ENCODE assay signal across 1 cellular context in genomic region chr5:36778336-36778735, GRCh38.
TF ChIP-seq lines count a peak whose summit lies in the region.

No MANE protein-coding gene starts in this region.

TF ChIP-seq in H1, 55 proteins besides CTCF, POLR2A, EP300 and RAD21 (continued from another document):
- TF ChIP-seq CHD7 (IDR thresholded peaks at IDR 0.05; ENCODE audit: insufficient replicate concordance, low read length) (no peak), POLR2AphosphoS5 (IDR thresholded peaks at IDR 0.05; ENCODE audit: low read depth, low read length) (no peak), CHD2 (IDR thresholded peaks at IDR 0.05; ENCODE audit: low read length) (no peak), ATF2 (IDR thresholded peaks at IDR 0.05; ENCODE audit: low read length) (no peak), GTF2F1 (IDR thresholded peaks at IDR 0.05; ENCODE audit: borderline replicate concordance, low read depth, low read length) (no peak), SP4 (IDR thresholded peaks at IDR 0.05; ENCODE audit: low read length) (no peak)
